ENCODE assay signal across 13 cellular contexts in the genomic region with DNA sequence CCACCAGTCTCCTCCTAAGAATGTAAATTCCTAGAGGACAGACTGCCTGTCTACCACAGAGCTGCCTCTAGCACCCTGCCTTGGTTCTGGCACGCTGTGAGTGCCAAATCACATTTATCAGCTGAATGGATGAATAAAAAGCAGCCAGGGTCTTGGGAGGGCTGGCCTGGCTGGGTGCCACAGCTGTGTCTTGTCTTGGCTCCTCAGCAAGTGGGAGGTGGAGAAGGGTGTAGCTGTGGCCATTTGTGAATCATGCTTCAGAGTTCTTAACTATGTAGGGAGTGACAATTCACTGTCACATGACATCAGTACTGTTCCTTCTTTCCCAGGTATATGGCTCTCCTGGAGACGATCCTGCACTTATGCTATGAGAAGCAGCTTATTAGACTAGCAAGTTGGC.
A peak's percentile ranks its signal among the peaks of the same experiment; 100 is the strongest.
DNase-seq lines count a peak whose midpoint lies in the region; ATAC-seq and TF ChIP-seq lines count a peak whose summit lies in the region.
"Had no signal": no experiment of that assay in that cellular context is flagged by ENCODE, and none has a peak within 500 bp of the region (broad histone marks: within the 10 kb centered on the region; RNA-seq: fewer than 3 reads in every experiment).

No MANE protein-coding gene starts in this region.

- 0 out of 2 replicates have a peak overlapping the region, but pooled peaks have one; percentile 16 for H2BK20ac ChIP-seq in IMR-90 (ENCODE audit: low read depth, low read length)

- H4K8ac ChIP-seq in IMR-90 (ENCODE audit: low read depth in 2 of 2, low read length in 2 of 2), result 0 out of 4 replicates have a peak overlapping the region, but pooled peaks of 1 of the 2 experiments have one; percentile 16

- no peak overlapping the region for H3K23ac ChIP-seq in IMR-90 (ENCODE audit: low read depth, low read length)

- no peak overlapping the region for H2BK120ac ChIP-seq in IMR-90 (ENCODE audit: low read depth, low read length)

- H3K4me1 ChIP-seq in IMR-90 (ENCODE audit: control insufficient read depth, insufficient read depth, low read length), result peaks cover 22% of the 10 kb centered on the region
- H3K4me1 ChIP-seq: HAP-1 had no signal

- no peak for TF ChIP-seq CTCF in IMR-90 (conservative IDR thresholded peaks at IDR 0.05; ENCODE audit: low read depth, low read length)

- H2BK5ac ChIP-seq in IMR-90 (ENCODE audit: low read depth, low read length, poor library complexity, severe bottlenecking), result no peak overlapping the region

- in situ Hi-C loops in ACHN (cut with HindIII; ENCODE audit: low pct_ligation_motif_present, low pct_unique_long_range_greater_than_20kb, low sequenced_read_pairs) (no loop called here), IMR-90 (cut with MboI; ENCODE audit: low sequenced_read_pairs) (no loop called here)

- no peaks in the 10 kb centered on the region for H3K9me3 ChIP-seq in IMR-90 (ENCODE audit: control insufficient read depth, insufficient read depth, low read length)
- H3K9me3 ChIP-seq: HAP-1 had no signal

- TF ChIP-seq RAD21 in IMR-90 (IDR thresholded peaks at IDR 0.05; ENCODE audit: low read length), result no peak

- no peak for ATAC-seq in IMR-90 (ENCODE audit: low read depth)
- ATAC-seq in HG02798 (IDR thresholded peaks at IDR 0.05; ENCODE audit: poor library complexity, unreplicated experiment), result no peak
- ATAC-seq: activated CD4-positive, CD25-positive, alpha-beta regulatory T cell treated with anti-CD3 and anti-CD28 coated beads, Interleukin-2, amount 50 U/mL, for 24 hours; activated T-helper 17 cell treated with anti-CD3 and anti-CD28 coated beads, Interleukin-2, amount 50 U/mL, for 72 hours had no signal

- no peak overlapping the region for H3K18ac ChIP-seq in IMR-90 (ENCODE audit: low read depth, low read length)

- H3K14ac ChIP-seq in IMR-90 (replicated peaks; ENCODE audit: low read depth, low read length), result 0 out of 2 replicates have a peak overlapping the region, but pooled peaks have one; percentile 14

- no TSS peak for BruUV-seq in IMR-90 (replicated peaks; lab: Mats Ljungman, UMichigan)

- TF ChIP-seq POLR2A in IMR-90 (IDR thresholded peaks at IDR 0.05; ENCODE audit: low read depth, low read length), result no peak

- H2AK5ac ChIP-seq in IMR-90 (ENCODE audit: low read depth, low read length), result peak overlapping the region; percentile 28; the same call in 1 of the 2 replicates

- H3K4ac ChIP-seq in IMR-90 (ENCODE audit: low read depth, low read length), result peak overlapping the region; percentile 2; the same call in 1 of the 2 replicates

- POLR2A ChIA-PET in IMR-90 (lab: Charles Lee; ENCODE audit: unreplicated experiment), result no interaction called here

- peaks cover 0 to 7% of the 10 kb centered on the region in 2 experiments; a peak in 2 of 4 replicates for H3K79me1 ChIP-seq in IMR-90 (ENCODE audit: low read depth in 1 of 2, low read length in 2 of 2)

- CTCF ChIA-PET in IMR-90 (lab: Yijun Ruan, JAX), result no interaction called here

- no peak overlapping the region for H4K91ac ChIP-seq in IMR-90 (ENCODE audit: insufficient read depth, low read depth, low read length)

- dilution Hi-C loops in IMR-90 (cut with HindIII; ENCODE audit: low sequenced_read_pairs, unreplicated experiment), result no loop called here

- no peak overlapping the region for H3K9ac ChIP-seq in IMR-90 (ENCODE audit: low read depth, low read length)

- no peaks in the 10 kb centered on the region for H4K20me1 ChIP-seq in IMR-90 (ENCODE audit: insufficient read depth, low read length)

- no peak overlapping the region for H2AK9ac ChIP-seq in IMR-90 (replicated peaks; ENCODE audit: low read depth, low read length, poor library complexity)

- WGBS in IMR-90 (ENCODE audit: extremely low coverage in 2 of 2, insufficient read length in 1 of 2), 2 experiments, result no CpG with 5 or more reads among the region's 2 CpGs

- H4K5ac ChIP-seq in IMR-90 (ENCODE audit: low read depth, low read length), result no peak overlapping the region

- no peak overlapping the region for H3K27ac ChIP-seq in IMR-90 (ENCODE audit: insufficient read depth, low read length)

- no peak overlapping the region for H2BK15ac ChIP-seq in IMR-90 (ENCODE audit: low read depth, low read length)

- no peak overlapping the region for H3K56ac ChIP-seq in IMR-90 (ENCODE audit: extremely low read depth, insufficient read depth, low read length)

- peak overlapping the region; percentile 34 for H2AFZ ChIP-seq in IMR-90 (replicated peaks; ENCODE audit: low read length, poor library complexity)

- peaks cover 24% of the 10 kb centered on the region for H3K9me1 ChIP-seq in IMR-90 (ENCODE audit: insufficient read depth, low read length)

- H3K4me3 ChIP-seq in IMR-90 (ENCODE audit: insufficient read depth, low read depth, low read length), result no peak overlapping the region
- H3K4me3 ChIP-seq: HAP-1 had no signal

- H3K4me2 ChIP-seq in IMR-90 (ENCODE audit: low read depth, low read length), result no peak overlapping the region

- H3K36me3 ChIP-seq in IMR-90 (ENCODE audit: control insufficient read depth, insufficient read depth, low read length), result peaks cover 48% of the 10 kb centered on the region
- H3K36me3 ChIP-seq: HAP-1 had no signal

- DNase-seq in ACHN (peak; percentile 25), IMR-90 (no peak), astrocyte of the hippocampus (ENCODE audit: low read depth, low spot score) (peak; percentile 89), medulla oblongata (ENCODE audit: extremely low spot score) (peak; percentile 23), globus pallidus (ENCODE audit: low spot score) (no peak), NCI-H2196 (lab: John Stamatoyannopoulos, UW; ENCODE audit: unreplicated experiment) (no peak)
- DNase-seq in stimulated activated CD4-positive, alpha-beta T cell treated with anti-CD3 and anti-CD28 coated beads, Interleukin-4, amount 100 ng/mL, for 24 hours, result no peak
- DNase-seq: cerebellar nuclear complex, NCI-H146 had no signal

- intact Hi-C loops in IMR-90 (cut with micrococcal nuclease), result no loop called here

- no peaks in the 10 kb centered on the region for H3K27me3 ChIP-seq in IMR-90 (ENCODE audit: control insufficient read depth, insufficient read depth, low read length)

TF ChIP-seq in IMR-90, 13 proteins besides CTCF, POLR2A, EP300 and RAD21:
- no peak for TF ChIP-seq USF2 (IDR thresholded peaks at IDR 0.05; ENCODE audit: low read depth, low read length)
- no peak for TF ChIP-seq FOS (IDR thresholded peaks at IDR 0.05; ENCODE audit: low read depth, low read length)
- TF ChIP-seq, protein P1, sequence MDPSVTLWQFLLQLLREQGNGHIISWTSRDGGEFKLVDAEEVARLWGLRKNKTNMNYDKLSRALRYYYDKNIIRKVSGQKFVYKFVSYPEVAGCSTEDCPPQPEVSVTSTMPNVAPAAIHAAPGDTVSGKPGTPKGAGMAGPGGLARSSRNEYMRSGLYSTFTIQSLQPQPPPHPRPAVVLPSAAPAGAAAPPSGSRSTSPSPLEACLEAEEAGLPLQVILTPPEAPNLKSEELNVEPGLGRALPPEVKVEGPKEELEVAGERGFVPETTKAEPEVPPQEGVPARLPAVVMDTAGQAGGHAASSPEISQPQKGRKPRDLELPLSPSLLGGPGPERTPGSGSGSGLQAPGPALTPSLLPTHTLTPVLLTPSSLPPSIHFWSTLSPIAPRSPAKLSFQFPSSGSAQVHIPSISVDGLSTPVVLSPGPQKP (IDR thresholded peaks at IDR 0.05; ENCODE audit: borderline replicate concordance, low read depth, low read length), result no peak
- TF ChIP-seq RCOR1 (IDR thresholded peaks at IDR 0.05; ENCODE audit: insufficient replicate concordance, low read length), result no peak
- no peak for TF ChIP-seq RFX5 (IDR thresholded peaks at IDR 0.05; ENCODE audit: low read depth, low read length)
- no peak for TF ChIP-seq MXI1 (IDR thresholded peaks at IDR 0.05; ENCODE audit: borderline replicate concordance, low read depth, low read length)
- TF ChIP-seq CHD1 (IDR thresholded peaks at IDR 0.05; ENCODE audit: low read depth, low read length), result no peak

Comparison
In these comparisons a context has a peak if more than half of its experiments do, and no peak if none do; other contexts are left out.
1. DNase-seq: peak in ACHN (single experiment), astrocyte of the hippocampus (single experiment) and medulla oblongata (single experiment); none in IMR-90 (single experiment), globus pallidus (single experiment), NCI-H2196 (single experiment) and stimulated activated CD4-positive, alpha-beta T cell treated with anti-CD3 and anti-CD28 coated beads, Interleukin-4, amount 100 ng/mL, for 24 hours (single experiment).